8 cellular contexts compared by ENCODE assay signal in genomic region chr9:20980713-20981481, GRCh38. TPM values are rescaled to one million over a fixed set of nuclear protein-coding genes. Genes with fewer than 3 reads are reported as not detected.
DNase-seq lines count a peak whose midpoint lies in the region; ATAC-seq and TF ChIP-seq lines count a peak whose summit lies in the region.

No MANE protein-coding gene starts in this region.

- H3K36me3 Mint-ChIP-seq in WTC11 = peaks cover 16% of the 10 kb centered on the region

- intact Hi-C loops in gastrocnemius medialis (cut with DNase I; ENCODE audit: low total_unique reads) = no loop called here

- ATAC-seq in GM18502 (IDR thresholded peaks at IDR 0.05; ENCODE audit: poor library complexity, unreplicated experiment) (peak; percentile 80), HG02938 (IDR thresholded peaks at IDR 0.05; ENCODE audit: unreplicated experiment) (peak; percentile 74), gastrocnemius medialis (no peak), WTC11 (no peak)

- peak overlapping the region in 1 of 4 donors; percentile 27 for H3K27ac ChIP-seq in gastrocnemius medialis

- peaks cover 0 to 8% of the 10 kb centered on the region in 2 donors for H3K4me1 ChIP-seq in gastrocnemius medialis

- H3K4me3 ChIP-seq in gastrocnemius medialis = no peak overlapping the region

- DNase-seq in SKM-1 (lab: John Stamatoyannopoulos, UW; ENCODE audit: unreplicated experiment) = peak; percentile 44
- peak; percentile 12 to 63 for DNase-seq in lung microvascular endothelial cell (ENCODE audit: low read depth in 2 of 2)
- no peak for DNase-seq in gastrocnemius medialis
- DNase-seq in ACHN = no peak
- DNase-seq in WTC11 (ENCODE audit: low spot score) = no peak
- DNase-seq in hippocampal formation (lab: John Stamatoyannopoulos, UW) = no peak

- TF ChIP-seq CTCF in gastrocnemius medialis (IDR thresholded peaks at IDR 0.05 in 4 of 5, conservative IDR thresholded peaks at IDR 0.05 in 1 of 5) (no peak), WTC11 (IDR thresholded peaks at IDR 0.05) (no peak)

- in situ Hi-C loops in gastrocnemius medialis (cut with MboI; ENCODE audit: low sequenced_read_pairs in 4 of 4) (no loop called here), ACHN (cut with HindIII; ENCODE audit: low pct_ligation_motif_present, low pct_unique_long_range_greater_than_20kb, low sequenced_read_pairs) (no loop called here)

- no peaks in the 10 kb centered on the region for H3K27me3 Mint-ChIP-seq in WTC11 (ENCODE audit: low read depth)

- H3K9me3 Mint-ChIP-seq in WTC11 = no peaks in the 10 kb centered on the region

- H3K9me3 ChIP-seq in gastrocnemius medialis = no peaks in the 10 kb centered on the region

- TF ChIP-seq POLR2A in gastrocnemius medialis (IDR thresholded peaks at IDR 0.05) = no peak

- POLR2A ChIA-PET in WTC11 (lab: Charles Lee) = no interaction called here

- H3K36me3 ChIP-seq in gastrocnemius medialis = peaks cover 0 to 13% of the 10 kb centered on the region in 2 donors

- CTCF ChIA-PET in WTC11 (lab: Charles Lee) = no interaction called here

- no peak overlapping the region for H3K27ac Mint-ChIP-seq in WTC11

- no peak overlapping the region for H3K4me3 Mint-ChIP-seq in WTC11

- H3K4me1 Mint-ChIP-seq in WTC11 = no peaks in the 10 kb centered on the region

- H3K27me3 ChIP-seq in gastrocnemius medialis = no peaks in the 10 kb centered on the region

TF ChIP-seq in WTC11, 78 proteins besides CTCF, POLR2A, EP300 and RAD21:
- no peak for TF ChIP-seq RORB (CRISPR knock-in tag; IDR thresholded peaks at IDR 0.05)
- no peak for TF ChIP-seq ZNF416 (CRISPR knock-in tag; IDR thresholded peaks at IDR 0.05)
- no peak for TF ChIP-seq MLX (CRISPR knock-in tag; IDR thresholded peaks at IDR 0.05)

RNA-seq across cellular contexts. Expression of gene HACD4, which starts 50.5 kb away (rescaled TPM):
- total RNA-seq in lung microvascular endothelial cell (under 0.01 and 0.65 TPM in 2 replicates), gastrocnemius medialis (under 1 TPM; 0.15 to 0.71 (median 0.44) TPM), WTC11 (2021) (0.94 to 1.2 TPM (median 1.1 TPM) in 3 replicates)

Comparison
In these comparisons a context has a peak if more than half of its experiments do, and no peak if none do; other contexts are left out.
1. ATAC-seq: peak in GM18502 (single experiment) and HG02938 (single experiment); none in gastrocnemius medialis (0 of 2) and WTC11 (single experiment).
2. DNase-seq: peak in SKM-1 (single experiment) and lung microvascular endothelial cell (2 of 2); none in gastrocnemius medialis (0 of 2), ACHN (single experiment), WTC11 (single experiment) and hippocampal formation (0 of 2).